ENCODE assay signal across 33 cellular contexts in the genomic region with DNA sequence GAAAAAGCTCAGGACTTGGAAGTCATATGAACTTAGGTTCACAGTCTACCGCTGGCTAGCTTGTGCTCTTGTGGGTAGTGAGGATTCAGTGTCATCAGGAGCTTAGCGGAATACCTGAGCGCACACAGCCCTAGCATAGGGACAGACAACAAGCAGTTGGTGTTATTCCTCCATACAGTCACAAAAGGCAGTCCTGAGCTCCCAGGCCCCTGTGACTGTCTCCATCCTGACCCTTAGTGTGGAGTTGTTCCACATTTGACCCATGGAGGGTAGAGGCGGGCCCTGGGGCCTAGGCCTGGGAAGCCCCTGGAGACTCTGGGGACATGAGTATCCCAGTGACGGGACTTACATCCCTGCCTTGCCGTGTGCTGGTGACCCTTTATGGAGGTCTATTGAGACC.
DNase-seq lines count a peak whose midpoint lies in the region; ATAC-seq and TF ChIP-seq lines count a peak whose summit lies in the region.
"Had no signal": no experiment of that assay in that cellular context is flagged by ENCODE, and none has a peak within 500 bp of the region (broad histone marks: within the 10 kb centered on the region; RNA-seq: fewer than 3 reads in every experiment).

No MANE protein-coding gene starts in this region.

- no peak for TF ChIP-seq CTCF in endodermal cell (conservative IDR thresholded peaks at IDR 0.05)
- no peak for TF ChIP-seq CTCF in upper lobe of left lung (IDR thresholded peaks at IDR 0.05)
- TF ChIP-seq CTCF in A673 (conservative IDR thresholded peaks at IDR 0.05; ENCODE audit: low read depth, low read length) = no peak
- TF ChIP-seq CTCF in psoas muscle (IDR thresholded peaks at IDR 0.05) = no peak

- WGBS in endodermal cell (ENCODE audit: insufficient coverage in 1 of 2, insufficient read length in 1 of 2), 2 experiments = 86 to 97% methylated on average over 4 to 6 of the region's 6 CpGs
- WGBS in mesendoderm (ENCODE audit: extremely low coverage, insufficient coverage, low lambda C conversion rate) = no CpG with 5 or more reads among the region's 6 CpGs
- WGBS in upper lobe of left lung, 2 donors = 89 to 93% methylated on average over 4 to 6 of the region's 6 CpGs
- WGBS in psoas muscle, 3 donors = 94 to 97% (median 94%) methylated on average over 6 of the region's 6 CpGs

- peaks cover 3% of the 10 kb centered on the region for H3K36me3 Mint-ChIP-seq in endodermal cell (ENCODE audit: low read depth)
- H3K36me3 Mint-ChIP-seq: activated naive CD4-positive, alpha-beta T cell treated with anti-CD3 and anti-CD28 coated beads, Interleukin-2, amount 10 ng/mL, durations not matched to agents 7 days and 5 days had no signal

- H3K79me2 ChIP-seq in mesendoderm (ENCODE audit: control insufficient read depth, insufficient read depth, low read length) = no peaks in the 10 kb centered on the region

- CTCF ChIA-PET in A673 (lab: Charles Lee) = no interaction called here

- peak overlapping the region; percentile 11 for H3K56ac ChIP-seq in mesendoderm (ENCODE audit: low read length)

- H4K5ac ChIP-seq in mesendoderm (ENCODE audit: low read length) = no peak overlapping the region

- no peaks in the 10 kb centered on the region for H3K27me3 Mint-ChIP-seq in stimulated activated naive CD8-positive, alpha-beta T cell treated with anti-CD3 and anti-CD28 coated beads, Interleukin-15, amount 100 ng/mL, for 72 hours
- no peaks in the 10 kb centered on the region for H3K27me3 Mint-ChIP-seq in endodermal cell (ENCODE audit: insufficient read depth)
- H3K27me3 Mint-ChIP-seq: activated CD4-positive, alpha-beta memory T cell treated with anti-CD3 and anti-CD28 coated beads, Interleukin-2, amount 10 ng/mL, durations not matched to agents 7 days and 5 days; activated naive CD4-positive, alpha-beta T cell treated with anti-CD3 and anti-CD28 coated beads, Interleukin-2, amount 10 ng/mL, durations not matched to agents 7 days and 5 days; activated T-helper 17 cell treated with anti-CD3 and anti-CD28 coated beads, Interleukin-2, amount 50 U/mL, for 72 hours; brain; CD4-positive, CD25-positive, alpha-beta regulatory T cell; naive thymus-derived CD4-positive, alpha-beta T cell; T-helper 17 cell had no signal

- peak overlapping the region; percentile 42 for H3K4me3 ChIP-seq in endodermal cell (ENCODE audit: low read length)
- no peak overlapping the region for H3K4me3 ChIP-seq in mesendoderm (ENCODE audit: low read length)
- no peak overlapping the region for H3K4me3 ChIP-seq in upper lobe of left lung
- H3K4me3 ChIP-seq in A673 (ENCODE audit: low read depth, low read length, poor library complexity, severe bottlenecking) = no peak overlapping the region
- H3K4me3 ChIP-seq in psoas muscle = no peak overlapping the region
- H3K4me3 ChIP-seq: adrenal gland, gastroesophageal sphincter, left ventricle myocardium inferior, MG63, skin epidermis, testis, uterus had no signal

- H2AK5ac ChIP-seq in mesendoderm (ENCODE audit: low read length) = peak overlapping the region; percentile 24

- H4K8ac ChIP-seq in mesendoderm (ENCODE audit: low read depth, low read length) = no peak overlapping the region

- no peak overlapping the region for H3K27ac Mint-ChIP-seq in stimulated activated naive CD8-positive, alpha-beta T cell treated with anti-CD3 and anti-CD28 coated beads, Interleukin-15, amount 100 ng/mL, for 72 hours
- peak overlapping the region; percentile 95 for H3K27ac Mint-ChIP-seq in endodermal cell
- H3K27ac Mint-ChIP-seq: activated CD4-positive, alpha-beta memory T cell treated with anti-CD3 and anti-CD28 coated beads, Interleukin-2, amount 10 ng/mL, durations not matched to agents 7 days and 5 days; activated naive CD4-positive, alpha-beta T cell treated with anti-CD3 and anti-CD28 coated beads, Interleukin-2, amount 10 ng/mL, durations not matched to agents 7 days and 5 days; activated T-helper 17 cell treated with anti-CD3 and anti-CD28 coated beads, Interleukin-2, amount 50 U/mL, for 72 hours; naive thymus-derived CD4-positive, alpha-beta T cell; T-helper 17 cell had no signal

- H3K27ac ChIP-seq in endodermal cell (ENCODE audit: low read depth, low read length) = peak overlapping the region; percentile 74
- H3K27ac ChIP-seq in mesendoderm (ENCODE audit: low read depth, low read length) = peak overlapping the region; percentile 81
- H3K27ac ChIP-seq in upper lobe of left lung = peak overlapping the region in 3 of 4 donors; percentile 20 to 31 (median 23)
- no peak overlapping the region for H3K27ac ChIP-seq in A673 (ENCODE audit: low read depth, low read length, poor library complexity, severe bottlenecking)
- no peak overlapping the region for H3K27ac ChIP-seq in psoas muscle
- H3K27ac ChIP-seq: adrenal gland, gastroesophageal sphincter, KMS-11, skin epidermis, testis, uterus had no signal

- ATAC-seq in stimulated activated naive CD8-positive, alpha-beta T cell treated with anti-CD3 and anti-CD28 coated beads, Interleukin-15, Interleukin-2, amounts not matched to agents 100 U/mL and 50 U/mL, for 24 hours = peak; percentile 14
- ATAC-seq in stimulated activated naive CD8-positive, alpha-beta T cell treated with anti-CD3 and anti-CD28 coated beads, Interleukin-15, amount 100 ng/mL, for 72 hours = no peak
- peak in 1 of 2 donors; percentile 4 for ATAC-seq in upper lobe of left lung (ENCODE audit: low FRiP score in 2 of 2)
- ATAC-seq in psoas muscle = no peak
- ATAC-seq: activated T-helper 17 cell treated with anti-CD3 and anti-CD28 coated beads, Interleukin-2, amount 50 U/mL, for 72 hours; naive thymus-derived CD4-positive, alpha-beta T cell; T-helper 17 cell had no signal

- no peak overlapping the region for H3K4me2 ChIP-seq in mesendoderm (ENCODE audit: low read length)
- H3K4me2 ChIP-seq: KMS-11 had no signal

- H3K27me3 ChIP-seq in endodermal cell (ENCODE audit: control insufficient read depth, insufficient read depth, low read length, poor library complexity, severe bottlenecking) = no peaks in the 10 kb centered on the region
- H3K27me3 ChIP-seq in mesendoderm (ENCODE audit: insufficient read depth, low read length, poor library complexity) = no peaks in the 10 kb centered on the region
- no peaks in the 10 kb centered on the region for H3K27me3 ChIP-seq in upper lobe of left lung
- H3K27me3 ChIP-seq in A673 (replicated peaks; ENCODE audit: insufficient read depth, low read depth, low read length, poor library complexity) = no peaks in the 10 kb centered on the region
- H3K27me3 ChIP-seq in psoas muscle (ENCODE audit: insufficient read depth in 3 of 3, low read length in 2 of 3) = no peaks in the 10 kb centered on the region
- H3K27me3 ChIP-seq: adrenal gland, gastroesophageal sphincter, MG63, testis, uterus had no signal

- H3K4me3 Mint-ChIP-seq in stimulated activated naive CD8-positive, alpha-beta T cell treated with anti-CD3 and anti-CD28 coated beads, Interleukin-15, amount 100 ng/mL, for 72 hours = no peak overlapping the region
- H3K4me3 Mint-ChIP-seq in endodermal cell = no peak overlapping the region
- H3K4me3 Mint-ChIP-seq: activated CD4-positive, alpha-beta memory T cell treated with anti-CD3 and anti-CD28 coated beads, Interleukin-2, amount 10 ng/mL, durations not matched to agents 7 days and 5 days; activated naive CD4-positive, alpha-beta T cell treated with anti-CD3 and anti-CD28 coated beads, Interleukin-2, amount 10 ng/mL, durations not matched to agents 7 days and 5 days; activated T-helper 17 cell treated with anti-CD3 and anti-CD28 coated beads, Interleukin-2, amount 50 U/mL, for 72 hours; brain; CD4-positive, CD25-positive, alpha-beta regulatory T cell; mesothelial cell of epicardium; naive thymus-derived CD4-positive, alpha-beta T cell; T-helper 17 cell had no signal

- no peaks in the 10 kb centered on the region for H3K79me1 ChIP-seq in mesendoderm (ENCODE audit: low read length)

- H3K4me1 ChIP-seq in endodermal cell (ENCODE audit: control insufficient read depth, insufficient read depth, low read length) (peaks cover 38% of the 10 kb centered on the region), mesendoderm (ENCODE audit: control insufficient read depth, low read depth, low read length) (peaks cover 28% of the 10 kb centered on the region), upper lobe of left lung (peaks cover 0 to 7% (median 5%) of the 10 kb centered on the region in 4 donors), A673 (ENCODE audit: insufficient read depth, low read length, poor library complexity, severe bottlenecking) (no peaks in the 10 kb centered on the region), psoas muscle (peaks cover 5% of the 10 kb centered on the region)
- H3K4me1 ChIP-seq: uterus had no signal

- DNase-seq in stimulated activated naive CD8-positive, alpha-beta T cell treated with anti-CD3 and anti-CD28 coated beads, Interleukin-15, Interleukin-2, amounts not matched to agents 100 U/mL and 50 U/mL, for 24 hours = no peak
- DNase-seq in stimulated activated naive CD8-positive, alpha-beta T cell treated with anti-CD3 and anti-CD28 coated beads, Interleukin-15, amount 100 ng/mL, for 72 hours = no peak
- peak; percentile 58 for DNase-seq in endodermal cell
- DNase-seq in mesendoderm = peak; percentile 32
- no peak for DNase-seq in upper lobe of left lung
- DNase-seq in HUDEP-2 (lab: John Stamatoyannopoulos, UW; ENCODE audit: unreplicated experiment in 76 of 76) = no peak
- DNase-seq in A673 (ENCODE audit: low spot score) = no peak
- no peak for DNase-seq in psoas muscle
- DNase-seq: activated CD4-positive, alpha-beta T cell treated with anti-CD3 and anti-CD28 coated beads for 1 hour; activated naive CD4-positive, alpha-beta T cell treated with anti-CD3 and anti-CD28 coated beads, Interleukin-2, amount 10 ng/mL, durations not matched to agents 7 days and 5 days; adrenal gland; AML-193; CD4-positive, CD25-positive, alpha-beta regulatory T cell; GOT3; hippocampal formation; naive thymus-derived CD4-positive, alpha-beta T cell; NCI-H1105 treated with DMSO at 0.1 percent for 48 hours; NCI-H187 treated with DMSO at 0.1 percent for 48 hours; NCI-H524 treated with DMSO at 0.1 percent for 48 hours; NK-92 treated with Interleukin-12 subunit alpha and Interleukin-12 subunit beta, amount 100 ng/mL, for 24 hours; stimulated activated naive CD4-positive, alpha-beta T cell; T-helper 17 cell; uterus had no signal

- H3K9ac ChIP-seq in endodermal cell (ENCODE audit: extremely low read depth, low read length, poor library complexity, severe bottlenecking) = peak overlapping the region; percentile 68
- no peak overlapping the region for H3K9ac ChIP-seq in mesendoderm (ENCODE audit: low read length)
- H3K9ac ChIP-seq: KMS-11 had no signal

- no peak for TF ChIP-seq EP300 in upper lobe of left lung (IDR thresholded peaks at IDR 0.05)

- no peaks in the 10 kb centered on the region for H3K4me1 Mint-ChIP-seq in stimulated activated naive CD8-positive, alpha-beta T cell treated with anti-CD3 and anti-CD28 coated beads, Interleukin-15, amount 100 ng/mL, for 72 hours
- H3K4me1 Mint-ChIP-seq in endodermal cell = peaks cover 67% of the 10 kb centered on the region
- H3K4me1 Mint-ChIP-seq: activated CD4-positive, alpha-beta memory T cell treated with anti-CD3 and anti-CD28 coated beads, Interleukin-2, amount 10 ng/mL, durations not matched to agents 7 days and 5 days; activated naive CD4-positive, alpha-beta T cell treated with anti-CD3 and anti-CD28 coated beads, Interleukin-2, amount 10 ng/mL, durations not matched to agents 7 days and 5 days; CD4-positive, CD25-positive, alpha-beta regulatory T cell; naive thymus-derived CD4-positive, alpha-beta T cell had no signal

- H3K9me3 Mint-ChIP-seq in stimulated activated naive CD8-positive, alpha-beta T cell treated with anti-CD3 and anti-CD28 coated beads, Interleukin-15, amount 100 ng/mL, for 72 hours = no peaks in the 10 kb centered on the region
- H3K9me3 Mint-ChIP-seq in endodermal cell = no peaks in the 10 kb centered on the region
- H3K9me3 Mint-ChIP-seq: activated CD4-positive, alpha-beta memory T cell treated with anti-CD3 and anti-CD28 coated beads, Interleukin-2, amount 10 ng/mL, durations not matched to agents 7 days and 5 days; activated naive CD4-positive, alpha-beta T cell treated with anti-CD3 and anti-CD28 coated beads, Interleukin-2, amount 10 ng/mL, durations not matched to agents 7 days and 5 days; activated T-helper 17 cell treated with anti-CD3 and anti-CD28 coated beads, Interleukin-2, amount 50 U/mL, for 72 hours; brain; mesothelial cell of epicardium; naive thymus-derived CD4-positive, alpha-beta T cell had no signal

- H3K18ac ChIP-seq in mesendoderm (ENCODE audit: low read length) = peak overlapping the region; percentile 85

- no peak overlapping the region for H3K23ac ChIP-seq in mesendoderm (ENCODE audit: low read length)

- POLR2A ChIA-PET in A673 (lab: Charles Lee; ENCODE audit: low non-redundant PET) = no interaction called here

- peak overlapping the region; percentile 44 for H3K4ac ChIP-seq in mesendoderm (ENCODE audit: low read depth, low read length)

- H3K9me3 ChIP-seq in endodermal cell (ENCODE audit: control insufficient read depth, low read length) (no peaks in the 10 kb centered on the region), upper lobe of left lung (no peaks in the 10 kb centered on the region), A673 (ENCODE audit: low read depth, low read length, poor library complexity, severe bottlenecking) (no peaks in the 10 kb centered on the region), psoas muscle (no peaks in the 10 kb centered on the region)
- H3K9me3 ChIP-seq: adrenal gland, gastroesophageal sphincter, left ventricle myocardium inferior, MG63, testis, uterus had no signal

- peak overlapping the region; percentile 63 for H2BK5ac ChIP-seq in mesendoderm (ENCODE audit: low read length)

- TF ChIP-seq POLR2A in upper lobe of left lung (IDR thresholded peaks at IDR 0.05) = no peak

- H3K36me3 ChIP-seq in endodermal cell (ENCODE audit: control insufficient read depth, insufficient read depth, low read length) (no peaks in the 10 kb centered on the region), mesendoderm (ENCODE audit: control insufficient read depth, insufficient read depth, low read length) (no peaks in the 10 kb centered on the region), upper lobe of left lung (no peaks in the 10 kb centered on the region), A673 (ENCODE audit: insufficient read depth, low read length, poor library complexity, severe bottlenecking) (no peaks in the 10 kb centered on the region), psoas muscle (ENCODE audit: insufficient read depth in 1 of 2, low read depth in 1 of 2) (no peaks in the 10 kb centered on the region)
- H3K36me3 ChIP-seq: adrenal gland, gastroesophageal sphincter, left ventricle myocardium inferior, MG63, uterus had no signal

- intact Hi-C loops in A673 (cut with micrococcal nuclease; ENCODE audit: unreplicated experiment) = no loop called here
- intact Hi-C loops in psoas muscle (cut with DNase I) = no loop called here

- peak overlapping the region; percentile 9 for H2BK15ac ChIP-seq in mesendoderm (replicated peaks; ENCODE audit: low read depth)

- BruUV-seq in A673 (replicated peaks; lab: Mats Ljungman, UMichigan) = no TSS peak

- H2BK120ac ChIP-seq in mesendoderm (ENCODE audit: low read depth, low read length) = peak overlapping the region; percentile 90

Comparison
In these comparisons a context has a peak if more than half of its experiments do, and no peak if none do; other contexts are left out.
1. DNase-seq: peak in endodermal cell (single experiment) and mesendoderm (single experiment); none in stimulated activated naive CD8-positive, alpha-beta T cell treated with anti-CD3 and anti-CD28 coated beads, Interleukin-15, Interleukin-2, amounts not matched to agents 100 U/mL and 50 U/mL, for 24 hours (single experiment), stimulated activated naive CD8-positive, alpha-beta T cell treated with anti-CD3 and anti-CD28 coated beads, Interleukin-15, amount 100 ng/mL, for 72 hours (0 of 2), upper lobe of left lung (0 of 2), HUDEP-2 (0 of 76), A673 (single experiment) and psoas muscle (0 of 2).
2. H3K27ac ChIP-seq: peak in endodermal cell (single experiment), mesendoderm (single experiment) and upper lobe of left lung (3 of 4); none in A673 (single experiment) and psoas muscle (single experiment).